ENCODE assay signal across 18 cellular contexts in genomic region chr15:62483817-62484216, GRCh38.
DNase-seq lines count a peak whose midpoint lies in the region; ATAC-seq and TF ChIP-seq lines count a peak whose summit lies in the region.
"Had no signal": no experiment of that assay in that cellular context is flagged by ENCODE, and none has a peak within 500 bp of the region (broad histone marks: within the 10 kb centered on the region; RNA-seq: fewer than 3 reads in every experiment).

No MANE protein-coding gene starts in this region.

- intact Hi-C loops in colonic mucosa (cut with DNase I) (no loop called here), vagina (cut with DNase I) (no loop called here)

- H3K9me3 ChIP-seq in HUES48 (ENCODE audit: control insufficient read depth, insufficient read depth, low read length) (no peaks in the 10 kb centered on the region), colonic mucosa (no peaks in the 10 kb centered on the region), vagina (no peaks in the 10 kb centered on the region)
- H3K9me3 ChIP-seq: neutrophil had no signal

- H3K9ac ChIP-seq in HUES48 (ENCODE audit: low read depth, low read length), result no peak overlapping the region
- no peak overlapping the region for H3K9ac ChIP-seq in colonic mucosa (ENCODE audit: low read depth in 2 of 2, low read length in 2 of 2)
- H3K9ac ChIP-seq in mesendoderm (ENCODE audit: low read length), result no peak overlapping the region

- H2AK5ac ChIP-seq in mesendoderm (ENCODE audit: low read length), result peak overlapping the region; percentile 98

- H2BK15ac ChIP-seq in mesendoderm (replicated peaks; ENCODE audit: low read depth), result no peak overlapping the region

- H3K79me2 ChIP-seq in mesendoderm (ENCODE audit: control insufficient read depth, insufficient read depth, low read length), result no peaks in the 10 kb centered on the region

- H2BK5ac ChIP-seq in mesendoderm (ENCODE audit: low read length), result peak overlapping the region; percentile 66

- peak overlapping the region; percentile 81 for H3K56ac ChIP-seq in mesendoderm (ENCODE audit: low read length)

- H3K4me2 ChIP-seq in mesendoderm (ENCODE audit: low read length), result no peak overlapping the region

- H3K23ac ChIP-seq in mesendoderm (ENCODE audit: low read length), result no peak overlapping the region

- no peak overlapping the region for H4K5ac ChIP-seq in mesendoderm (ENCODE audit: low read length)

- ATAC-seq in GM18505 (IDR thresholded peaks at IDR 0.05; ENCODE audit: unreplicated experiment), result no peak
- ATAC-seq: activated CD4-positive, CD25-positive, alpha-beta regulatory T cell treated with anti-CD3 and anti-CD28 coated beads, Interleukin-2, amount 50 U/mL, for 24 hours; foreskin keratinocyte had no signal

- no peak for TF ChIP-seq POLR2A in vagina (IDR thresholded peaks at IDR 0.05)
- no peak for TF ChIP-seq POLR2A in GM18505 (IDR thresholded peaks at IDR 0.05; ENCODE audit: borderline replicate concordance, extremely low read depth, insufficient read depth, insufficient read length)

- H3K36me3 ChIP-seq in HUES48 (ENCODE audit: control insufficient read depth, insufficient read depth, low read length) (no peaks in the 10 kb centered on the region), colonic mucosa (no peaks in the 10 kb centered on the region), mesendoderm (ENCODE audit: control insufficient read depth, insufficient read depth, low read length) (no peaks in the 10 kb centered on the region), vagina (no peaks in the 10 kb centered on the region)
- H3K36me3 ChIP-seq: neutrophil had no signal

- H4K8ac ChIP-seq in mesendoderm (ENCODE audit: low read depth, low read length), result no peak overlapping the region

- H2BK120ac ChIP-seq in mesendoderm (ENCODE audit: low read depth, low read length), result no peak overlapping the region

- no peak overlapping the region for H3K4me3 ChIP-seq in HUES48 (ENCODE audit: low read depth, low read length)
- no peak overlapping the region for H3K4me3 ChIP-seq in colonic mucosa
- no peak overlapping the region for H3K4me3 ChIP-seq in mesendoderm (ENCODE audit: low read length)
- no peak overlapping the region for H3K4me3 ChIP-seq in vagina

- WGBS in mesendoderm (ENCODE audit: extremely low coverage, insufficient coverage, low lambda C conversion rate), result no CpG with 5 or more reads among the region's 4 CpGs

- H3K27me3 ChIP-seq in HUES48 (ENCODE audit: control insufficient read depth, insufficient read depth, low read length) (no peaks in the 10 kb centered on the region), colonic mucosa (no peaks in the 10 kb centered on the region), mesendoderm (ENCODE audit: insufficient read depth, low read length, poor library complexity) (no peaks in the 10 kb centered on the region), vagina (no peaks in the 10 kb centered on the region)
- H3K27me3 ChIP-seq: neutrophil had no signal

- H3K4me1 ChIP-seq in HUES48 (ENCODE audit: control insufficient read depth, insufficient read depth, low read length) (peaks cover 16% of the 10 kb centered on the region), colonic mucosa (no peaks in the 10 kb centered on the region), mesendoderm (ENCODE audit: control insufficient read depth, low read depth, low read length) (peaks cover 15% of the 10 kb centered on the region), vagina (peaks cover 29% of the 10 kb centered on the region)
- H3K4me1 ChIP-seq: foreskin keratinocyte had no signal

- H3K79me1 ChIP-seq in mesendoderm (ENCODE audit: low read length), result peaks cover 5% of the 10 kb centered on the region

- DNase-seq in colonic mucosa (peak; percentile 46), mesendoderm (peak; percentile 75), vagina (ENCODE audit: extremely low spot score in 2 of 2) (no peak), NCI-H1417 treated with DMSO at 0.1 percent for 48 hours (lab: John Stamatoyannopoulos, UW) (no peak)
- no peak for DNase-seq in activated CD8-positive, alpha-beta memory T cell treated with anti-CD3 and anti-CD28 coated beads, Interleukin-2, amount 50 U/mL, for 48 hours
- DNase-seq: activated naive CD4-positive, alpha-beta T cell treated with anti-CD3 and anti-CD28 coated beads for 36 hours; CD4-positive, alpha-beta T cell; effector CD4-positive, alpha-beta T cell; foreskin keratinocyte; HFFc6; mammary epithelial cell; NCI-H1694 treated with DMSO at 0.1 percent for 48 hours; NCI-H524 treated with DMSO at 0.1 percent for 48 hours; stimulated activated CD4-positive, alpha-beta T cell treated with anti-CD3 and anti-CD28 coated beads, Interleukin-4, amount 100 ng/mL, for 4 hours had no signal

- no peak overlapping the region for H3K4ac ChIP-seq in mesendoderm (ENCODE audit: low read depth, low read length)

- H3K27ac ChIP-seq in HUES48 (ENCODE audit: low read depth, low read length), result peak overlapping the region; percentile 27
- H3K27ac ChIP-seq in colonic mucosa, result no peak overlapping the region
- H3K27ac ChIP-seq in mesendoderm (ENCODE audit: low read depth, low read length), result peak overlapping the region; percentile 58
- H3K27ac ChIP-seq in vagina, result peak overlapping the region; percentile 34
- H3K27ac ChIP-seq: foreskin keratinocyte, neutrophil had no signal

- peak overlapping the region; percentile 1 for H3K18ac ChIP-seq in mesendoderm (ENCODE audit: low read length)

- TF ChIP-seq CTCF in colonic mucosa (IDR thresholded peaks at IDR 0.05) (no peak), vagina (IDR thresholded peaks at IDR 0.05) (no peak)

Comparison
In these comparisons a context has a peak if more than half of its experiments do, and no peak if none do; other contexts are left out.
1. DNase-seq: peak in colonic mucosa (single experiment) and mesendoderm (single experiment); none in vagina (0 of 2), NCI-H1417 treated with DMSO at 0.1 percent for 48 hours (single experiment) and activated CD8-positive, alpha-beta memory T cell treated with anti-CD3 and anti-CD28 coated beads, Interleukin-2, amount 50 U/mL, for 48 hours (single experiment).